In genomic region chr20:44959896-44960852, GRCh38 we compare ENCODE assay signal across 8 cellular contexts. TPM values are rescaled to one million over a fixed set of nuclear protein-coding genes. Genes with fewer than 3 reads are reported as not detected.
A peak's percentile ranks its signal among the peaks of the same experiment; 100 is the strongest.
DNase-seq lines count a peak whose midpoint lies in the region; ATAC-seq and TF ChIP-seq lines count a peak whose summit lies in the region.

Gene TOMM34, minus strand, starts transcription at chr20:44960397. Its CDS starts 64 bp downstream, at chr20:44960333.

- no peaks in the 10 kb centered on the region for H3K27me3 ChIP-seq in OCI-LY1 (ENCODE audit: insufficient read depth, low read length)

- ATAC-seq in GM21515 (IDR thresholded peaks at IDR 0.05; ENCODE audit: unreplicated experiment) = peak; percentile 70

- H3K27ac ChIP-seq in OCI-LY1 (ENCODE audit: low read depth, low read length, poor library complexity, severe bottlenecking) (peak within 1 kb of the TSS; percentile 56), mesodermal cell (ENCODE audit: low read depth, low read length, severe bottlenecking) (peak within 1 kb of the TSS; percentile 87)

- H3K9me2 ChIP-seq in OCI-LY1 (ENCODE audit: low read depth, low read length) = no peaks in the 10 kb centered on the region

- peaks cover 29% of the 10 kb centered on the region for H3K36me3 ChIP-seq in OCI-LY1 (ENCODE audit: insufficient read depth, low read length)
- peaks cover 35% of the 10 kb centered on the region for H3K36me3 ChIP-seq in mesodermal cell (ENCODE audit: control insufficient read depth, insufficient read depth, low read length)

- no peak for TF ChIP-seq CTCF in OCI-LY1 (IDR thresholded peaks at IDR 0.05; ENCODE audit: low read length)

- DNase-seq in D341Med (ENCODE audit: low spot score) (peak; percentile 98), HuH-7 (ENCODE audit: low spot score) (peak; percentile 98)
- DNase-seq in activated CD8-positive, alpha-beta memory T cell treated with anti-CD3 and anti-CD28 coated beads, Interleukin-2, amount 50 U/mL, for 4 hours = peak; percentile 97
- peak; percentile 91 for DNase-seq in stimulated activated CD8-positive, alpha-beta memory T cell treated with anti-CD3 and anti-CD28 coated beads, Interleukin-15, amount 100 ng/mL, for 24 hours (ENCODE audit: low read depth)

- H3K4me3 ChIP-seq in OCI-LY1 (ENCODE audit: low read depth, low read length, poor library complexity, severe bottlenecking) (peak within 1 kb of the TSS; percentile 87), mesodermal cell (ENCODE audit: extremely low read depth, insufficient read depth, low read length, poor library complexity, severe bottlenecking) (peak within 1 kb of the TSS; percentile 74)

- H3K79me2 ChIP-seq in OCI-LY1 (ENCODE audit: insufficient read depth, low read length) = peaks cover 26% of the 10 kb centered on the region

- no peaks in the 10 kb centered on the region for H3F3A ChIP-seq in OCI-LY1 (ENCODE audit: insufficient read depth, low read length)

- in situ Hi-C loops in endometrial microvascular endothelial cells (cut with HindIII; ENCODE audit: inconsistent ontology term, low pct_unique_long_range_greater_than_20kb, low sequenced_read_pairs) = no loop called here

- H3K4me1 ChIP-seq in OCI-LY1 (ENCODE audit: insufficient read depth, low read length, severe bottlenecking) = peaks cover 55% of the 10 kb centered on the region
- H3K4me1 ChIP-seq in mesodermal cell (ENCODE audit: control insufficient read depth, insufficient read depth, low read length, poor library complexity, severe bottlenecking) = peaks cover 32% of the 10 kb centered on the region

- H3K9ac ChIP-seq in OCI-LY1 (ENCODE audit: low read length) = peak within 1 kb of the TSS; percentile 82

- H3K9me3 ChIP-seq in OCI-LY1 (ENCODE audit: low read length) = no peaks in the 10 kb centered on the region
- peaks cover 7% of the 10 kb centered on the region for H3K9me3 ChIP-seq in mesodermal cell (ENCODE audit: control insufficient read depth, low read length)

- H2AFZ ChIP-seq in OCI-LY1 (ENCODE audit: low read length) = no peak within 1 kb of the TSS

- no peaks in the 10 kb centered on the region for H4K20me1 ChIP-seq in OCI-LY1 (ENCODE audit: insufficient read depth, low read length)

- peak within 1 kb of the TSS; percentile 94 for H3K4me2 ChIP-seq in OCI-LY1 (ENCODE audit: low read length)

- 0% methylated on average over 35 to 48 of the region's 66 CpGs for WGBS in mesodermal cell (ENCODE audit: insufficient coverage in 2 of 2), 2 experiments

RNA-seq across cellular contexts. Expression of gene TOMM34, which starts in this region (rescaled TPM):
- 64.1 TPM for total RNA-seq in endometrial microvascular endothelial cells (ENCODE audit: inconsistent ontology term)
- 100 TPM for polyA plus RNA-seq in mesodermal cell (2013, experiment 1 of 2)
- 91.6 TPM for polyA plus RNA-seq in mesodermal cell (2013, experiment 2 of 2)

Comparison
In these comparisons a context has a peak if more than half of its experiments do, and no peak if none do; other contexts are left out.
1. Peak in every context shown above with its lines: DNase-seq, ATAC-seq, H3K4me3 ChIP-seq and H3K27ac ChIP-seq.